ENCODE assay signal across 10 cellular contexts in the genomic region with DNA sequence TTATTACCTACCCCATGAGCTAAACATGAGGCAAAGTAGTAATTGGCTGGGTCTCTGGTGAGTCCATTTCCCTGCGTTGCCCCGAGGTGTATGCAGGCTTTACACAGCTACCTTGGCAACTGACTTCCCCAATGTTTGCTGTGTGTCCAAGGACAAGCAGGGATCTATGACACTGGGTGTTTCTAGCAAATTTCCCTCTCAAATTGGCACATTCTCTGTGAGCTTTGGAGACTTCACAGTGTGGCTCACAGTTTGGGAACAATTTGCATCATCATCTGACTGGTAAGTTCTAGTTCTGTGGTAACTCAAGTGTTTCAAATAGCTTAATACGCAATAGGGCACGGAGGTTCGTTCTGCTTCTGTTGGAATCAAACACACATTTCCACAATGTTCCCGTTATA. TPM values are rescaled to one million over a fixed set of nuclear protein-coding genes. Genes with fewer than 3 reads are reported as not detected.
A peak's percentile ranks its signal among the peaks of the same experiment; 100 is the strongest.
DNase-seq lines count a peak whose midpoint lies in the region; ATAC-seq and TF ChIP-seq lines count a peak whose summit lies in the region.
"Had no signal": no experiment of that assay in that cellular context is flagged by ENCODE, and none has a peak within 500 bp of the region (broad histone marks: within the 10 kb centered on the region; RNA-seq: fewer than 3 reads in every experiment).

No MANE protein-coding gene starts in this region.

- TF ChIP-seq CTCF in fibroblast of mammary gland (conservative IDR thresholded peaks at IDR 0.05; ENCODE audit: control insufficient read depth, insufficient read depth, low read depth, low read length): no peak
- no peak for TF ChIP-seq CTCF in prostate gland (IDR thresholded peaks at IDR 0.05)

- no peak overlapping the region for H3K4me3 Mint-ChIP-seq in T-cell

- 45% methylated on average over 6 of the region's 6 CpGs for WGBS in prostate gland

- POLR2A ChIA-PET in T-cell (lab: Charles Lee): interaction anchor here in 1 of 2 donors (0.6 kb wide), 1 partner anchor 10 kb away, joined by 9 read pairs; no protein-coding TSS in a partner anchor

- no peaks in the 10 kb centered on the region for H3K27me3 ChIP-seq in prostate gland (replicated peaks; ENCODE audit: insufficient read depth)

- intact Hi-C loops in prostate gland (cut with DNase I): no loop called here

- TF ChIP-seq POLR2A in prostate gland (IDR thresholded peaks at IDR 0.05): no peak

- H3K9me3 Mint-ChIP-seq in T-cell: no peaks in the 10 kb centered on the region

- no peaks in the 10 kb centered on the region for H3K9me3 ChIP-seq in prostate gland

- no peak for ATAC-seq in T-cell (replicated peaks in 1 of 4)
- no peak for ATAC-seq in GM18502 (IDR thresholded peaks at IDR 0.05; ENCODE audit: poor library complexity, unreplicated experiment)

- H3K36me3 Mint-ChIP-seq in T-cell: no peaks in the 10 kb centered on the region

- H3K4me1 Mint-ChIP-seq in T-cell: peaks cover 0 to 12% (median 7%) of the 10 kb centered on the region in 3 donors

- H3K36me3 ChIP-seq in prostate gland: peaks cover 0 to 6% of the 10 kb centered on the region in 2 donors

- H3K27ac Mint-ChIP-seq in T-cell: no peak overlapping the region

- H3K4me3 ChIP-seq in fibroblast of mammary gland (ENCODE audit: control insufficient read depth, low read depth, low read length) (no peak overlapping the region), prostate gland (no peak overlapping the region)

- peak; percentile 42 to 64 for DNase-seq in AML-193 (lab: John Stamatoyannopoulos, UW)
- DNase-seq in NCI-H748 treated with DMSO at 0.1 percent for 48 hours (lab: John Stamatoyannopoulos, UW): peak; percentile 20
- DNase-seq in fibroblast of mammary gland (ENCODE audit: low read depth): peak; percentile 87
- no peak for DNase-seq in prostate gland (ENCODE audit: low spot score)
- no peak for DNase-seq in T-cell
- no peak for DNase-seq in central memory CD4-positive, alpha-beta T cell
- no peak for DNase-seq in nucleus accumbens (lab: John Stamatoyannopoulos, UW)
- DNase-seq: NCI-H1092 had no signal

- peaks cover 36 to 42% of the 10 kb centered on the region in 2 donors for H3K27me3 Mint-ChIP-seq in T-cell

- peak overlapping the region; percentile 19 to 37 for H3K27ac ChIP-seq in prostate gland

- CTCF ChIA-PET in T-cell (lab: Charles Lee): interaction anchor here in 1 of 2 donors (1.5 kb wide), 1 partner anchor 32 kb away, joined by 3 read pairs; no protein-coding TSS in a partner anchor

- no peaks in the 10 kb centered on the region for H3K4me1 ChIP-seq in prostate gland (replicated peaks)

RNA-seq across cellular contexts. Expression of a gene that starts 12.5 kb away (rescaled TPM):
- total RNA-seq in prostate gland (10 to 100 TPM; 59.3 to 63.2 TPM), T-cell (under 1 TPM in 1 of 5 donors, not detected in 4; 0.41 TPM)
- total RNA-seq: T-helper 1 cell treated with Interleukin-12 subunit alpha and Interleukin-12 subunit beta and Interleukin-4 antibody, amounts not matched to agents 30 ng/mL and 1 ng/mL, for 36 hours had no signal

Comparison
In these comparisons a context has a peak if more than half of its experiments do, and no peak if none do; other contexts are left out.
1. DNase-seq: peak in AML-193 (2 of 2), NCI-H748 treated with DMSO at 0.1 percent for 48 hours (single experiment) and fibroblast of mammary gland (single experiment); none in prostate gland (single experiment), T-cell (0 of 34), central memory CD4-positive, alpha-beta T cell (single experiment) and nucleus accumbens (0 of 56).
2. RNA of a gene that starts 12.5 kb away (total RNA-seq): 59.3 to 63.2 TPM in prostate gland; 0.41 TPM in T-cell; every median in the first group is over 10 times any median in the second.